ENCODE assay signal across 1 cellular context in the genomic region with DNA sequence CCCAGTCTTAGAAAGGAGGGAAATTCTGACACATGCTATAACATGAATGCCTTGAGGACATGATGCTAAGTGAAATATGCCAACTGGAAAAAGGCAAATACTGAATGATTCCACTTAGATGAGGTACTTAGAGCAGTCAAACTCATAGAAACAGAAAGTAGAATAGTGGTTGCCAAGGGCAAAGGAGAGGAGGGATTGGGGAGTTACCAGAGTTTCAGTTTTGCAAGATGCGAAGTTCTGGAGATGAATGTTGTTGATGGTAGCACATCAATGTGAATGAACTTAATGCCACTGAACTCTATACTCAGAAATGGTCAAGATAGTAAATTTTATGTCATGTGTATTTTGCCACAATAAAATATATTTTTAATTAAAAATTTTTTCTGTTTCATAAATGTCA.
TF ChIP-seq lines count a peak whose summit lies in the region.

No MANE protein-coding gene starts in this region.

TF ChIP-seq in GM12878, 131 proteins besides CTCF, POLR2A, EP300 and RAD21:
- no peak for TF ChIP-seq RAD51 (IDR thresholded peaks at IDR 0.05)
- no peak for TF ChIP-seq PAX5 (IDR thresholded peaks at IDR 0.05; ENCODE audit: borderline replicate concordance, low read depth, low read length)
- peak; percentile 35 to 45; a peak in 2 of 4 replicates for TF ChIP-seq IKZF2 (IDR thresholded peaks at IDR 0.05)
